1 cellular context compared by ENCODE assay signal in the genomic region with DNA sequence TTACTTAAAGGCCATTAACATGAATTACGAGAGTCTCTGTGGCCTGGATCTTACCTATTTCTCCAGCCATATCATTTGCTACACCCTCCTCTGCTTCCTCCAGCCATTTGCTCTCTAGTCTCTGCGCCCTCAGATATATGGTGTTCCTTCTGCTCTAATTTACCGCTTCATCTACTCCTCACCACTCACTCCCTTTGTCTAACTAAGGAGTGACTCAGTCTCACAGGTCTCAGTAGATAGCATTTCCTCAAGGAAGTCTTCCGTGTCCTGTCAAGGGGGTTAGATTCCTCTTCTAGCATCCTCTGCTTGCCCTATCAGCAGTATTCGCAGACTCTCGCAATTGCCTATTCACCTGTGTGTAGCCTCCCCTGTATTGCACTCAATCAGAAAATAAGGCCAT.
TF ChIP-seq lines count a peak whose summit lies in the region.

No MANE protein-coding gene starts in this region.

TF ChIP-seq in K562, 482 proteins besides CTCF, POLR2A, EP300 and RAD21 (continued from another document and continues in another):
- TF ChIP-seq, protein P1, sequence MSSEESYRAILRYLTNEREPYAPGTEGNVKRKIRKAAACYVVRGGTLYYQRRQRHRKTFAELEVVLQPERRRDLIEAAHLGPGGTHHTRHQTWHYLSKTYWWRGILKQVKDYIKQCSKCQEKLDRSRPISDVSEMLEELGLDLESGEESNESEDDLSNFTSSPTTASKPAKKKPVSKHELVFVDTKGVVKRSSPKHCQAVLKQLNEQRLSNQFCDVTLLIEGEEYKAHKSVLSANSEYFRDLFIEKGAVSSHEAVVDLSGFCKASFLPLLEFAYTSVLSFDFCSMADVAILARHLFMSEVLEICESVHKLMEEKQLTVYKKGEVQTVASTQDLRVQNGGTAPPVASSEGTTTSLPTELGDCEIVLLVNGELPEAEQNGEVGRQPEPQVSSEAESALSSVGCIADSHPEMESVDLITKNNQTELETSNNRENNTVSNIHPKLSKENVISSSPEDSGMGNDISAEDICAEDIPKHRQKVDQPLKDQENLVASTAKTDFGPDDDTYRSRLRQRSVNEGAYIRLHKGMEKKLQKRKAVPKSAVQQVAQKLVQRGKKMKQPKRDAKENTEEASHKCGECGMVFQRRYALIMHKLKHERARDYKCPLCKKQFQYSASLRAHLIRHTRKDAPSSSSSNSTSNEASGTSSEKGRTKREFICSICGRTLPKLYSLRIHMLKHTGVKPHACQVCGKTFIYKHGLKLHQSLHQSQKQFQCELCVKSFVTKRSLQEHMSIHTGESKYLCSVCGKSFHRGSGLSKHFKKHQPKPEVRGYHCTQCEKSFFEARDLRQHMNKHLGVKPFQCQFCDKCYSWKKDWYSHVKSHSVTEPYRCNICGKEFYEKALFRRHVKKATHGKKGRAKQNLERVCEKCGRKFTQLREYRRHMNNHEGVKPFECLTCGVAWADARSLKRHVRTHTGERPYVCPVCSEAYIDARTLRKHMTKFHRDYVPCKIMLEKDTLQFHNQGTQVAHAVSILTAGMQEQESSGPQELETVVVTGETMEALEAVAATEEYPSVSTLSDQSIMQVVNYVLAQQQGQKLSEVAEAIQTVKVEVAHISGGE (CRISPR knock-in tag; IDR thresholded peaks at IDR 0.05) = no peak
- TF ChIP-seq SMAD3 (CRISPR knock-in tag; conservative IDR thresholded peaks at IDR 0.05) (peak; percentile 68; the same call in 1 of the 2 replicates), KAT2B (IDR thresholded peaks at IDR 0.05; ENCODE audit: low read depth, low read length) (no peak), BCL6 (CRISPR knock-in tag; IDR thresholded peaks at IDR 0.05) (no peak), HIVEP1 (CRISPR knock-in tag; IDR thresholded peaks at IDR 0.05) (peak; percentile 90), ZNF445 (CRISPR knock-in tag; IDR thresholded peaks at IDR 0.05; ENCODE audit: low read depth) (no peak), ZKSCAN1 (IDR thresholded peaks at IDR 0.05; ENCODE audit: low read depth, low read length) (no peak), SREBF2 (CRISPR knock-in tag; IDR thresholded peaks at IDR 0.05) (no peak), GATA2 (CRISPR knock-in tag; IDR thresholded peaks at IDR 0.05) (no peak), CBX2 (IDR thresholded peaks at IDR 0.05; ENCODE audit: insufficient read depth, low read length, poor library complexity, severe bottlenecking) (no peak), HDAC1 (IDR thresholded peaks at IDR 0.05) (0 out of 4 replicates have a peak, but pooled peaks of 1 of the 2 experiments have one; percentile 23), RBM17 (IDR thresholded peaks at IDR 0.05; ENCODE audit: borderline replicate concordance, low read depth, low read length) (no peak), NFE2 (IDR thresholded peaks at IDR 0.05; ENCODE audit: low read depth) (peak; percentile 28; the same call in 1 of the 2 replicates), KLF1 (tag; IDR thresholded peaks at IDR 0.05) (no peak), CREBBP (IDR thresholded peaks at IDR 0.05; ENCODE audit: low read depth, low read length) (no peak), KLF13 (tag; IDR thresholded peaks at IDR 0.05; ENCODE audit: borderline replicate concordance, low read depth) (no peak), ZNF79 (CRISPR knock-in tag; IDR thresholded peaks at IDR 0.05; ENCODE audit: low read depth) (peak; percentile 68; the same call in 1 of the 2 replicates), ZNF354B (CRISPR knock-in tag; IDR thresholded peaks at IDR 0.05) (no peak), CSDE1 (IDR thresholded peaks at IDR 0.05) (no peak), NEUROD1 (IDR thresholded peaks at IDR 0.05; ENCODE audit: borderline replicate concordance, low read depth, low read length, partially characterized antibody) (no peak), ARID2 (IDR thresholded peaks at IDR 0.05) (no peak), ESRRB (CRISPR knock-in tag; IDR thresholded peaks at IDR 0.05; ENCODE audit: borderline replicate concordance) (no peak), ZNF224 (CRISPR knock-in tag; IDR thresholded peaks at IDR 0.05) (no peak), SMAD4 (CRISPR knock-in tag; conservative IDR thresholded peaks at IDR 0.05) (peak; percentile 82), WHSC1 (IDR thresholded peaks at IDR 0.05; ENCODE audit: low read length) (no peak), ZNF175 (CRISPR knock-in tag; IDR thresholded peaks at IDR 0.05; ENCODE audit: low read depth) (0 out of 2 replicates have a peak, but pooled peaks have one; percentile 40), BRF1 (IDR thresholded peaks at IDR 0.05; ENCODE audit: borderline replicate concordance, extremely low read depth, insufficient read length) (no peak), TSC22D4 (tag; IDR thresholded peaks at IDR 0.05) (no peak), BCLAF1 (IDR thresholded peaks at IDR 0.05; ENCODE audit: borderline replicate concordance in 1 of 2, control insufficient read depth in 1 of 2, low read depth in 2 of 2, low read length in 1 of 2) (no peak), HDAC8 (tag; IDR thresholded peaks at IDR 0.05) (no peak; the same call in 1 of the 2 replicates), CXXC5 (CRISPR knock-in tag; IDR thresholded peaks at IDR 0.05) (peak; percentile 77), CBX5 (IDR thresholded peaks at IDR 0.05; ENCODE audit: borderline replicate concordance, low read depth) (no peak), ILF3 (IDR thresholded peaks at IDR 0.05; ENCODE audit: borderline replicate concordance) (no peak), ZNF395 (CRISPR knock-in tag; IDR thresholded peaks at IDR 0.05) (no peak), MAFF (IDR thresholded peaks at IDR 0.05; ENCODE audit: low read length) (no peak), RUNX1 (IDR thresholded peaks at IDR 0.05; ENCODE audit: low read depth) (no peak), SAFB (IDR thresholded peaks at IDR 0.05; ENCODE audit: borderline replicate concordance, low read depth, low read length) (no peak), ETV5 (CRISPR knock-in tag; IDR thresholded peaks at IDR 0.05; ENCODE audit: low read depth) (no peak)
- TF ChIP-seq, protein P2, sequence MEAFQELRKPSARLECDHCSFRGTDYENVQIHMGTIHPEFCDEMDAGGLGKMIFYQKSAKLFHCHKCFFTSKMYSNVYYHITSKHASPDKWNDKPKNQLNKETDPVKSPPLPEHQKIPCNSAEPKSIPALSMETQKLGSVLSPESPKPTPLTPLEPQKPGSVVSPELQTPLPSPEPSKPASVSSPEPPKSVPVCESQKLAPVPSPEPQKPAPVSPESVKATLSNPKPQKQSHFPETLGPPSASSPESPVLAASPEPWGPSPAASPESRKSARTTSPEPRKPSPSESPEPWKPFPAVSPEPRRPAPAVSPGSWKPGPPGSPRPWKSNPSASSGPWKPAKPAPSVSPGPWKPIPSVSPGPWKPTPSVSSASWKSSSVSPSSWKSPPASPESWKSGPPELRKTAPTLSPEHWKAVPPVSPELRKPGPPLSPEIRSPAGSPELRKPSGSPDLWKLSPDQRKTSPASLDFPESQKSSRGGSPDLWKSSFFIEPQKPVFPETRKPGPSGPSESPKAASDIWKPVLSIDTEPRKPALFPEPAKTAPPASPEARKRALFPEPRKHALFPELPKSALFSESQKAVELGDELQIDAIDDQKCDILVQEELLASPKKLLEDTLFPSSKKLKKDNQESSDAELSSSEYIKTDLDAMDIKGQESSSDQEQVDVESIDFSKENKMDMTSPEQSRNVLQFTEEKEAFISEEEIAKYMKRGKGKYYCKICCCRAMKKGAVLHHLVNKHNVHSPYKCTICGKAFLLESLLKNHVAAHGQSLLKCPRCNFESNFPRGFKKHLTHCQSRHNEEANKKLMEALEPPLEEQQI (IDR thresholded peaks at IDR 0.05) = peak; percentile 26; the same call in 1 of the 2 replicates
- TF ChIP-seq, protein P3, sequence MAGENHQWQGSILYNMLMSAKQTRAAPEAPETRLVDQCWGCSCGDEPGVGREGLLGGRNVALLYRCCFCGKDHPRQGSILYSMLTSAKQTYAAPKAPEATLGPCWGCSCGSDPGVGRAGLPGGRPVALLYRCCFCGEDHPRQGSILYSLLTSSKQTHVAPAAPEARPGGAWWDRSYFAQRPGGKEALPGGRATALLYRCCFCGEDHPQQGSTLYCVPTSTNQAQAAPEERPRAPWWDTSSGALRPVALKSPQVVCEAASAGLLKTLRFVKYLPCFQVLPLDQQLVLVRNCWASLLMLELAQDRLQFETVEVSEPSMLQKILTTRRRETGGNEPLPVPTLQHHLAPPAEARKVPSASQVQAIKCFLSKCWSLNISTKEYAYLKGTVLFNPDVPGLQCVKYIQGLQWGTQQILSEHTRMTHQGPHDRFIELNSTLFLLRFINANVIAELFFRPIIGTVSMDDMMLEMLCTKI (IDR thresholded peaks at IDR 0.05; ENCODE audit: partially characterized antibody) = no peak
- TF ChIP-seq, protein P4, sequence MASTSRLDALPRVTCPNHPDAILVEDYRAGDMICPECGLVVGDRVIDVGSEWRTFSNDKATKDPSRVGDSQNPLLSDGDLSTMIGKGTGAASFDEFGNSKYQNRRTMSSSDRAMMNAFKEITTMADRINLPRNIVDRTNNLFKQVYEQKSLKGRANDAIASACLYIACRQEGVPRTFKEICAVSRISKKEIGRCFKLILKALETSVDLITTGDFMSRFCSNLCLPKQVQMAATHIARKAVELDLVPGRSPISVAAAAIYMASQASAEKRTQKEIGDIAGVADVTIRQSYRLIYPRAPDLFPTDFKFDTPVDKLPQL (IDR thresholded peaks at IDR 0.05; ENCODE audit: extremely low read depth, insufficient read length) = no peak
- TF ChIP-seq, protein P5, sequence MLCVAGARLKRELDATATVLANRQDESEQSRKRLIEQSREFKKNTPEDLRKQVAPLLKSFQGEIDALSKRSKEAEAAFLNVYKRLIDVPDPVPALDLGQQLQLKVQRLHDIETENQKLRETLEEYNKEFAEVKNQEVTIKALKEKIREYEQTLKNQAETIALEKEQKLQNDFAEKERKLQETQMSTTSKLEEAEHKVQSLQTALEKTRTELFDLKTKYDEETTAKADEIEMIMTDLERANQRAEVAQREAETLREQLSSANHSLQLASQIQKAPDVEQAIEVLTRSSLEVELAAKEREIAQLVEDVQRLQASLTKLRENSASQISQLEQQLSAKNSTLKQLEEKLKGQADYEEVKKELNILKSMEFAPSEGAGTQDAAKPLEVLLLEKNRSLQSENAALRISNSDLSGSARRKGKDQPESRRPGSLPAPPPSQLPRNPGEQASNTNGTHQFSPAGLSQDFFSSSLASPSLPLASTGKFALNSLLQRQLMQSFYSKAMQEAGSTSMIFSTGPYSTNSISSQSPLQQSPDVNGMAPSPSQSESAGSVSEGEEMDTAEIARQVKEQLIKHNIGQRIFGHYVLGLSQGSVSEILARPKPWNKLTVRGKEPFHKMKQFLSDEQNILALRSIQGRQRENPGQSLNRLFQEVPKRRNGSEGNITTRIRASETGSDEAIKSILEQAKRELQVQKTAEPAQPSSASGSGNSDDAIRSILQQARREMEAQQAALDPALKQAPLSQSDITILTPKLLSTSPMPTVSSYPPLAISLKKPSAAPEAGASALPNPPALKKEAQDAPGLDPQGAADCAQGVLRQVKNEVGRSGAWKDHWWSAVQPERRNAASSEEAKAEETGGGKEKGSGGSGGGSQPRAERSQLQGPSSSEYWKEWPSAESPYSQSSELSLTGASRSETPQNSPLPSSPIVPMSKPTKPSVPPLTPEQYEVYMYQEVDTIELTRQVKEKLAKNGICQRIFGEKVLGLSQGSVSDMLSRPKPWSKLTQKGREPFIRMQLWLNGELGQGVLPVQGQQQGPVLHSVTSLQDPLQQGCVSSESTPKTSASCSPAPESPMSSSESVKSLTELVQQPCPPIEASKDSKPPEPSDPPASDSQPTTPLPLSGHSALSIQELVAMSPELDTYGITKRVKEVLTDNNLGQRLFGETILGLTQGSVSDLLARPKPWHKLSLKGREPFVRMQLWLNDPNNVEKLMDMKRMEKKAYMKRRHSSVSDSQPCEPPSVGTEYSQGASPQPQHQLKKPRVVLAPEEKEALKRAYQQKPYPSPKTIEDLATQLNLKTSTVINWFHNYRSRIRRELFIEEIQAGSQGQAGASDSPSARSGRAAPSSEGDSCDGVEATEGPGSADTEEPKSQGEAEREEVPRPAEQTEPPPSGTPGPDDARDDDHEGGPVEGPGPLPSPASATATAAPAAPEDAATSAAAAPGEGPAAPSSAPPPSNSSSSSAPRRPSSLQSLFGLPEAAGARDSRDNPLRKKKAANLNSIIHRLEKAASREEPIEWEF (CRISPR knock-in tag; IDR thresholded peaks at IDR 0.05) = no peak
- TF ChIP-seq, protein P6, sequence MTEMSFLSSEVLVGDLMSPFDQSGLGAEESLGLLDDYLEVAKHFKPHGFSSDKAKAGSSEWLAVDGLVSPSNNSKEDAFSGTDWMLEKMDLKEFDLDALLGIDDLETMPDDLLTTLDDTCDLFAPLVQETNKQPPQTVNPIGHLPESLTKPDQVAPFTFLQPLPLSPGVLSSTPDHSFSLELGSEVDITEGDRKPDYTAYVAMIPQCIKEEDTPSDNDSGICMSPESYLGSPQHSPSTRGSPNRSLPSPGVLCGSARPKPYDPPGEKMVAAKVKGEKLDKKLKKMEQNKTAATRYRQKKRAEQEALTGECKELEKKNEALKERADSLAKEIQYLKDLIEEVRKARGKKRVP (CRISPR knock-in tag; IDR thresholded peaks at IDR 0.05) = peak; percentile 51; the same call in 1 of the 2 replicates
